In genomic region chr10:88764110-88764509, GRCh38 we compare ENCODE assay signal across 31 cellular contexts. TPM values are rescaled to one million over a fixed set of nuclear protein-coding genes. Genes with fewer than 3 reads are reported as not detected.
"Had no signal": no experiment of that assay in that cellular context is flagged by ENCODE, and none has a peak within 500 bp of the region (broad histone marks: within the 10 kb centered on the region; RNA-seq: fewer than 3 reads in every experiment).

No MANE protein-coding gene starts in this region.

- H3K27me3 Mint-ChIP-seq: activated B cell treated with CpG ODN at 0.5 μM for 24 hours, brain had no signal

- H3K27ac Mint-ChIP-seq: activated B cell treated with CpG ODN at 0.5 μM for 24 hours; activated CD4-positive, alpha-beta memory T cell treated with anti-CD3 and anti-CD28 coated beads for 36 hours; activated CD8-positive, alpha-beta memory T cell treated with anti-CD3 and anti-CD28 coated beads, Interleukin-2, amount 10 ng/mL, durations not matched to agents 7 days and 5 days; activated naive CD4-positive, alpha-beta T cell treated with anti-CD3 and anti-CD28 coated beads, Interleukin-2, amount 10 ng/mL, durations not matched to agents 7 days and 5 days; activated naive CD8-positive, alpha-beta T cell; activated naive CD8-positive, alpha-beta T cell treated with anti-CD3 and anti-CD28 coated beads, Interleukin-2, amount 50 U/mL, for 24 hours; brain had no signal

- ATAC-seq: activated CD8-positive, alpha-beta memory T cell treated with anti-CD3 and anti-CD28 coated beads, Interleukin-2, amount 10 ng/mL, durations not matched to agents 7 days and 5 days; activated naive CD8-positive, alpha-beta T cell treated with anti-CD3 and anti-CD28 coated beads, Interleukin-2, amount 50 U/mL, for 24 hours had no signal

- DNase-seq: activated B cell treated with CpG ODN at 0.5 μM for 24 hours; activated CD4-positive, alpha-beta memory T cell treated with anti-CD3 and anti-CD28 coated beads for 36 hours; activated CD4-positive, alpha-beta T cell treated with anti-CD3 and anti-CD28 coated beads for 4 hours; activated CD4-positive, alpha-beta T cell treated with anti-CD3 and anti-CD28 coated beads, Interleukin-2, amount 50 U/mL, for 1 hour; activated CD4-positive, CD25-positive, alpha-beta regulatory T cell treated with anti-CD3 and anti-CD28 coated beads, Interleukin-2, amount 50 U/mL, for 72 hours; activated CD8-positive, alpha-beta memory T cell treated with anti-CD3 and anti-CD28 coated beads for 24 hours; activated CD8-positive, alpha-beta memory T cell treated with anti-CD3 and anti-CD28 coated beads, Interleukin-2, amount 10 ng/mL, durations not matched to agents 7 days and 5 days; activated CD8-positive, alpha-beta memory T cell treated with anti-CD3 and anti-CD28 coated beads, Interleukin-2, amount 50 U/mL, for 48 hours; activated effector memory CD4-positive, alpha-beta T cell treated with Interleukin-2 at 50 U/mL for 16 hours; activated naive CD4-positive, alpha-beta T cell treated with anti-CD3 and anti-CD28 coated beads, Interleukin-2, amount 10 ng/mL, durations not matched to agents 7 days and 5 days; activated naive CD8-positive, alpha-beta T cell treated with anti-CD3 and anti-CD28 coated beads, Interleukin-2, amount 50 U/mL, for 24 hours; activated T-cell treated with anti-CD3 and anti-CD28 coated beads, Interleukin-2, amount 50 U/mL, for 48 hours; anterior cingulate cortex; caudate nucleus; cerebellar nuclear complex; NCI-H1092 treated with DMSO at 0.1 percent for 48 hours; NCI-H146; NCI-H187; NCI-H2029 treated with DMSO at 0.1 percent for 48 hours; NCI-H2107; NCI-H2171; NCI-H510A; NCI-H748 treated with DMSO at 0.1 percent for 48 hours; Right ventricle myocardium superior; SW 1271; T-helper 1 cell; T-helper 2 cell; T-helper 9 cell had no signal

- H3K9me3 Mint-ChIP-seq: activated B cell treated with CpG ODN at 0.5 μM for 24 hours; activated CD4-positive, alpha-beta memory T cell treated with anti-CD3 and anti-CD28 coated beads for 36 hours; activated naive CD4-positive, alpha-beta T cell treated with anti-CD3 and anti-CD28 coated beads, Interleukin-2, amount 10 ng/mL, durations not matched to agents 7 days and 5 days; activated naive CD8-positive, alpha-beta T cell treated with anti-CD3 and anti-CD28 coated beads, Interleukin-2, amount 50 U/mL, for 24 hours; brain had no signal

- H3K36me3 Mint-ChIP-seq: activated CD4-positive, alpha-beta memory T cell treated with anti-CD3 and anti-CD28 coated beads for 36 hours; activated CD8-positive, alpha-beta memory T cell treated with anti-CD3 and anti-CD28 coated beads, Interleukin-2, amount 10 ng/mL, durations not matched to agents 7 days and 5 days; activated naive CD4-positive, alpha-beta T cell treated with anti-CD3 and anti-CD28 coated beads, Interleukin-2, amount 10 ng/mL, durations not matched to agents 7 days and 5 days; activated naive CD8-positive, alpha-beta T cell; brain had no signal

- H3K4me3 Mint-ChIP-seq: activated B cell treated with CpG ODN at 0.5 μM for 24 hours; activated CD4-positive, alpha-beta memory T cell treated with anti-CD3 and anti-CD28 coated beads for 36 hours; activated CD8-positive, alpha-beta memory T cell treated with anti-CD3 and anti-CD28 coated beads, Interleukin-2, amount 10 ng/mL, durations not matched to agents 7 days and 5 days; activated naive CD4-positive, alpha-beta T cell treated with anti-CD3 and anti-CD28 coated beads, Interleukin-2, amount 10 ng/mL, durations not matched to agents 7 days and 5 days; activated naive CD8-positive, alpha-beta T cell; activated naive CD8-positive, alpha-beta T cell treated with anti-CD3 and anti-CD28 coated beads, Interleukin-2, amount 50 U/mL, for 24 hours; brain had no signal

- H3K4me1 Mint-ChIP-seq: brain had no signal

RNA-seq across cellular contexts. Expression of gene LIPN, which starts 4.3 kb away (rescaled TPM):
- total RNA-seq: activated CD4-positive, alpha-beta memory T cell treated with anti-CD3 and anti-CD28 coated beads for 36 hours; activated CD8-positive, alpha-beta memory T cell treated with anti-CD3 and anti-CD28 coated beads, Interleukin-2, amount 10 ng/mL, durations not matched to agents 7 days and 5 days; bronchial epithelial cell; Right ventricle myocardium superior had no signal

RNA-seq across cellular contexts. Expression of gene LIPM, which starts 38.4 kb away (rescaled TPM):
- total RNA-seq: activated B cell treated with CpG ODN at 0.5 μM for 24 hours; activated CD4-positive, alpha-beta memory T cell treated with anti-CD3 and anti-CD28 coated beads for 36 hours; activated CD8-positive, alpha-beta memory T cell treated with anti-CD3 and anti-CD28 coated beads, Interleukin-2, amount 10 ng/mL, durations not matched to agents 7 days and 5 days; bronchial epithelial cell; Right ventricle myocardium superior had no signal

RNA-seq across cellular contexts. Expression of gene LIPK, which starts 58.1 kb away (rescaled TPM):
- total RNA-seq: activated B cell treated with CpG ODN at 0.5 μM for 24 hours; activated CD4-positive, alpha-beta memory T cell treated with anti-CD3 and anti-CD28 coated beads for 36 hours; activated CD8-positive, alpha-beta memory T cell treated with anti-CD3 and anti-CD28 coated beads, Interleukin-2, amount 10 ng/mL, durations not matched to agents 7 days and 5 days; bronchial epithelial cell; Right ventricle myocardium superior had no signal
